ENCODE assay signal across 29 cellular contexts in genomic region chr4:157616741-157617472, GRCh38.
"Had no signal": no experiment of that assay in that cellular context is flagged by ENCODE, and none has a peak within 500 bp of the region (broad histone marks: within the 10 kb centered on the region; RNA-seq: fewer than 3 reads in every experiment).

No MANE protein-coding gene starts in this region.

- ATAC-seq: left colon; natural killer cell; psoas muscle; sciatic nerve; stimulated activated naive B cell treated with anti-CD40 and anti-IgM and Interleukin-4, amounts not matched to agents 10 μg/mL and 1 μg/mL and 100 μg/mL, for 72 hours; stimulated activated naive CD8-positive, alpha-beta T cell treated with anti-CD3 and anti-CD28 coated beads, Interleukin-15, Interleukin-2, amounts not matched to agents 100 U/mL and 50 U/mL, for 24 hours; upper lobe of right lung had no signal

- H3K4me2 ChIP-seq: neural progenitor cell had no signal

- H3K36me3 ChIP-seq: left ventricle myocardium inferior, neural progenitor cell, neutrophil, right atrium auricular region, suprapubic skin, thoracic aorta, tibial artery, upper lobe of right lung had no signal

- H3K27ac ChIP-seq: left ventricle myocardium inferior, neural progenitor cell, neutrophil, parathyroid adenoma, psoas muscle, right atrium auricular region, skin epidermis, suprapubic skin, thoracic aorta, tibial artery, upper lobe of right lung had no signal

- H2AFZ ChIP-seq: neural progenitor cell, parathyroid adenoma had no signal

- H3K4me1 ChIP-seq: left ventricle myocardium inferior, neural progenitor cell, parathyroid adenoma, psoas muscle, right atrium auricular region, suprapubic skin, upper lobe of right lung had no signal

- H3K9me3 ChIP-seq: left ventricle myocardium inferior, neutrophil, psoas muscle, right atrium auricular region, suprapubic skin, thoracic aorta, tibial artery, upper lobe of right lung had no signal

- H3K4me3 ChIP-seq: left ventricle myocardium inferior, lung, neural progenitor cell, psoas muscle, right atrium auricular region, skin epidermis, suprapubic skin, thoracic aorta, tibial artery, upper lobe of right lung had no signal

- DNase-seq: hypothalamus; immature natural killer cell; kidney; left colon; left ventricle myocardium inferior; mesendoderm; naive B cell; natural killer cell; nephron progenitor cell; occipital lobe; psoas muscle; stimulated activated CD4-positive, alpha-beta T cell treated with anti-CD3 and anti-CD28 coated beads, Interleukin-12 subunit alpha, Interleukin-12 subunit beta, amount 100 ng/mL, for 4 hours; stimulated activated CD4-positive, alpha-beta T cell treated with anti-CD3 and anti-CD28 coated beads, Interleukin-15, amount 100 ng/mL, for 24 hours; stimulated activated CD4-positive, alpha-beta T cell treated with anti-CD3 and anti-CD28 coated beads, Interleukin-2, amount 100 ng/mL, for 24 hours; stimulated activated CD4-positive, alpha-beta T cell treated with anti-CD3 and anti-CD28 coated beads, Interleukin-4, amount 100 ng/mL, for 1 hour; stimulated activated naive B cell treated with anti-CD40 and anti-IgM and Interleukin-4, amounts not matched to agents 10 μg/mL and 1 μg/mL and 100 μg/mL, for 72 hours; stimulated activated naive CD8-positive, alpha-beta T cell treated with anti-CD3 and anti-CD28 coated beads, Interleukin-15, Interleukin-2, amounts not matched to agents 100 U/mL and 50 U/mL, for 24 hours; tibial artery; trophoblast cell; upper lobe of right lung had no signal

- H3K79me2 ChIP-seq: parathyroid adenoma had no signal

- H3K27me3 ChIP-seq: neural progenitor cell, neutrophil, right atrium auricular region, suprapubic skin, tibial artery, upper lobe of right lung had no signal

- H3K9ac ChIP-seq: neural progenitor cell, parathyroid adenoma had no signal
